In the genomic region with DNA sequence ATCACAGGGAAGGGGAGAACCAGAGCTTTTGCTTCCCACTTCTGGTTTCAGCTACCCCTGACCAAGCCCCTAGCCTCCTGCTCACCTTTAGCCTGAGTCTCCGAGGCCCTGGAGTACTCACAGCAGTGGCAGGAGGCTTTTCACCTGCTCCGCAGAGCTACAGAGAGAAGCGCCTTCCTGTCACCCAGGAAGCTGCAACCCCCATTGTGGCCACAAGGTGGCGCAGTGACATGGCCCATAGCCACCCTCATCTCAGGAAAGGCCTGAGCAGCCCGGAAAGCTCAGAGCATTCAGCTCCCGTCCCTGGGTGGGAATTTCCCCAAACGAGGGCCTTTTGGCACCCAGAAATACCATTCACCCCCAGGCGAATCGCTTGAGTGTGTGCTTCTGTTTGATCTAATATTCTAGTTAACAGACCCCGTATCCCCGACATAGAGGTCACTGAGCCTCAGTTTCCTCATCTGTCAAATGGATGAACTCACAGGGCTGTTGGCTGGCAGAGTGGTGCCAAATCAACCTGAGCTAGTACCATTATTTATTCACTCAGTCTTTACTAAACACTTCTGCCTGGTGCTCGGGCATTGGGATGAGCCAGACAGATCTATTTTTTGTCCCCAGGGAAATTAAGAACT, we compare ENCODE assay signal across 9 cellular contexts. TPM values are rescaled to one million over a fixed set of nuclear protein-coding genes. Genes with fewer than 3 reads are reported as not detected.
DNase-seq lines count a peak whose midpoint lies in the region; ATAC-seq and TF ChIP-seq lines count a peak whose summit lies in the region.
"Had no signal": no experiment of that assay in that cellular context is flagged by ENCODE, and none has a peak within 500 bp of the region (broad histone marks: within the 10 kb centered on the region; RNA-seq: fewer than 3 reads in every experiment).

No MANE protein-coding gene starts in this region.

- no peaks in the 10 kb centered on the region for H3K9me2 ChIP-seq in SU-DHL-6 (replicated peaks; ENCODE audit: insufficient read depth, low read length)

- H3K4me1 Mint-ChIP-seq in CD8-positive, alpha-beta memory T cell, result peaks cover 9 to 16% (median 16%) of the 10 kb centered on the region in 3 donors

- no peak overlapping the region for H2AFZ ChIP-seq in SU-DHL-6 (ENCODE audit: low read depth, low read length, severe bottlenecking)

- H3K4me3 ChIP-seq in CD8-positive, alpha-beta memory T cell (ENCODE audit: low read length), result no peak overlapping the region
- no peak overlapping the region for H3K4me3 ChIP-seq in SU-DHL-6 (ENCODE audit: insufficient read depth, low read length, poor library complexity, severe bottlenecking)
- H3K4me3 ChIP-seq in heart right ventricle, result no peak overlapping the region

- POLR2A ChIA-PET in CD8-positive, alpha-beta memory T cell (lab: Charles Lee), result no interaction called here

- H3K27ac ChIP-seq in CD8-positive, alpha-beta memory T cell (ENCODE audit: low read depth, low read length), result no peak overlapping the region
- H3K27ac ChIP-seq in SU-DHL-6 (ENCODE audit: low read depth, low read length) (no peak overlapping the region), heart right ventricle (peak overlapping the region in 4 of 10 donors; percentile 13 to 24 (median 15))

- H3K27ac Mint-ChIP-seq in CD8-positive, alpha-beta memory T cell, result peak overlapping the region in 3 of 8 donors; percentile 32 to 61 (median 54)
- H3K27ac Mint-ChIP-seq: T-helper 1 cell treated with Interleukin-12 subunit alpha and Interleukin-12 subunit beta and Interleukin-4 antibody, amounts not matched to agents 30 μg/mL and 1 μg/mL, for 36 hours had no signal

- peaks cover 0 to 2% of the 10 kb centered on the region in 2 donors for H3K27me3 Mint-ChIP-seq in CD8-positive, alpha-beta memory T cell

- H3K4me2 ChIP-seq in SU-DHL-6 (ENCODE audit: low read depth, low read length, poor library complexity, severe bottlenecking), result no peak overlapping the region

- H3K9ac ChIP-seq in SU-DHL-6 (ENCODE audit: low read length), result no peak overlapping the region

- H3K27me3 ChIP-seq in CD8-positive, alpha-beta memory T cell (ENCODE audit: insufficient read depth, low read length, poor library complexity, severe bottlenecking), result no peaks in the 10 kb centered on the region
- no peaks in the 10 kb centered on the region for H3K27me3 ChIP-seq in SU-DHL-6 (ENCODE audit: low read length)
- no peaks in the 10 kb centered on the region for H3K27me3 ChIP-seq in heart right ventricle

- TF ChIP-seq CTCF in SU-DHL-6 (IDR thresholded peaks at IDR 0.05; ENCODE audit: insufficient read depth, low read length, poor library complexity, severe bottlenecking) (peak; percentile 88), heart right ventricle (IDR thresholded peaks at IDR 0.05) (peak; percentile 88 to 99 (median 96))

- H3K9me3 ChIP-seq in CD8-positive, alpha-beta memory T cell (ENCODE audit: low read length), result no peaks in the 10 kb centered on the region
- H3K9me3 ChIP-seq in SU-DHL-6 (ENCODE audit: insufficient read depth, low read length) (no peaks in the 10 kb centered on the region), heart right ventricle (no peaks in the 10 kb centered on the region)

- H3K4me1 ChIP-seq in CD8-positive, alpha-beta memory T cell (ENCODE audit: insufficient read depth, low read length), result peaks cover 5% of the 10 kb centered on the region
- peaks cover 0 to 27% (median 17%) of the 10 kb centered on the region in 9 donors for H3K4me1 ChIP-seq in heart right ventricle

- intact Hi-C loops in heart right ventricle (cut with DNase I), result loop anchor here (1.0 to 10.0 kb wide), 16 partner anchors 52 to 319 kb away; a partner anchor contains a TSS

- H3K36me3 ChIP-seq in CD8-positive, alpha-beta memory T cell (ENCODE audit: insufficient read depth, low read length), result no peaks in the 10 kb centered on the region
- H3K36me3 ChIP-seq in SU-DHL-6 (ENCODE audit: low read length) (no peaks in the 10 kb centered on the region), heart right ventricle (peaks cover 0 to 79% (median 27%) of the 10 kb centered on the region in 9 donors)

- 39 to 45% methylated on average over 12 of the region's 12 CpGs for WGBS in heart right ventricle, 2 donors

- ATAC-seq in GM21529 (IDR thresholded peaks at IDR 0.05; ENCODE audit: unreplicated experiment) (peak; percentile 79), heart right ventricle (peak; percentile 73 to 93 (median 84)), HG03469 (IDR thresholded peaks at IDR 0.05; ENCODE audit: unreplicated experiment) (no peak)

- H4K20me1 ChIP-seq in SU-DHL-6 (ENCODE audit: low read depth, low read length), result no peaks in the 10 kb centered on the region

- H3F3A ChIP-seq in SU-DHL-6 (ENCODE audit: insufficient read depth), result no peaks in the 10 kb centered on the region

- CTCF ChIA-PET in CD8-positive, alpha-beta memory T cell (lab: Charles Lee), result interaction anchor here (0.8 to 4.6 kb wide), 33 partner anchors 10 to 349 kb away, joined by 3 to 75 read pairs (median 5); a partner anchor contains a TSS

- H3K79me2 ChIP-seq in SU-DHL-6 (ENCODE audit: insufficient read depth, low read length), result no peaks in the 10 kb centered on the region

- H3K9me3 Mint-ChIP-seq in CD8-positive, alpha-beta memory T cell, result no peaks in the 10 kb centered on the region
- H3K9me3 Mint-ChIP-seq: T-helper 1 cell treated with Interleukin-12 subunit alpha and Interleukin-12 subunit beta and Interleukin-4 antibody, amounts not matched to agents 30 μg/mL and 1 μg/mL, for 36 hours had no signal

- peak; percentile 68 to 91 (median 78) for DNase-seq in CD8-positive, alpha-beta memory T cell
- peak; percentile 57 for DNase-seq in NCI-H1048 (lab: John Stamatoyannopoulos, UW)
- peak; percentile 61 for DNase-seq in activated naive CD8-positive, alpha-beta T cell treated with anti-CD3 and anti-CD28 coated beads, Interleukin-2, amount 50 U/mL, for 16 hours (ENCODE audit: low read depth, low spot score)
- peak; percentile 85 to 89 for DNase-seq in heart right ventricle
- DNase-seq in renal cortical epithelial cell (ENCODE audit: low read depth), result peak; percentile 68

- no peak overlapping the region for H3K4me3 Mint-ChIP-seq in CD8-positive, alpha-beta memory T cell
- H3K4me3 Mint-ChIP-seq: T-helper 1 cell treated with Interleukin-12 subunit alpha and Interleukin-12 subunit beta and Interleukin-4 antibody, amounts not matched to agents 30 μg/mL and 1 μg/mL, for 36 hours had no signal

- H3K36me3 Mint-ChIP-seq in CD8-positive, alpha-beta memory T cell, result peaks cover 0 to 51% (median 5%) of the 10 kb centered on the region in 3 donors

RNA-seq across cellular contexts. Expression of a gene that starts 25.3 kb away (rescaled TPM):
- not detected for total RNA-seq in CD8-positive, alpha-beta memory T cell
- polyA plus RNA-seq in CD8-positive, alpha-beta memory T cell, result not detected
- total RNA-seq in heart right ventricle, result under 1 TPM in 1 of 10 donors, not detected in 9; 0.25 TPM
- not detected for polyA plus RNA-seq in heart right ventricle
- total RNA-seq in renal cortical epithelial cell, result not detected in 2 replicates

RNA-seq across cellular contexts. Expression of a gene that starts 39.3 kb away (rescaled TPM):
- total RNA-seq in CD8-positive, alpha-beta memory T cell, result 1 to 10 TPM; 8.5 to 9.9 TPM
- 26.4 TPM for polyA plus RNA-seq in CD8-positive, alpha-beta memory T cell
- total RNA-seq in heart right ventricle (10 to 100 TPM; 28.5 to 39.2 (median 32.3) TPM), renal cortical epithelial cell (1.0 and 6.9 TPM in 2 replicates)
- polyA plus RNA-seq in heart right ventricle, result 10 to 100 TPM in 1 of 2 donors, 1 to 10 TPM in 1; 9.1 to 25.9 TPM
